In genomic region chr2:200509227-200509607, GRCh38 we compare ENCODE assay signal across 8 cellular contexts.
DNase-seq lines count a peak whose midpoint lies in the region; ATAC-seq, FAIRE-seq and TF ChIP-seq lines count a peak whose summit lies in the region.

No MANE protein-coding gene starts in this region.

- H2AFZ ChIP-seq in KMS-11 (ENCODE audit: low read depth) = peak overlapping the region; percentile 94

- peaks cover 15% of the 10 kb centered on the region for H3K36me3 Mint-ChIP-seq in stimulated activated effector memory CD8-positive, alpha-beta T cell treated with anti-CD3 and anti-CD28 coated beads, Interleukin-12 subunit alpha, Interleukin-12 subunit beta, amount 100 ng/mL, for 72 hours

- H3K4me1 Mint-ChIP-seq in stimulated activated effector memory CD8-positive, alpha-beta T cell treated with anti-CD3 and anti-CD28 coated beads, Interleukin-12 subunit alpha, Interleukin-12 subunit beta, amount 100 ng/mL, for 72 hours = peaks cover 10% of the 10 kb centered on the region

- no peak overlapping the region for H3K27ac ChIP-seq in KMS-11

- TF ChIP-seq CTCF in KMS-11 (conservative IDR thresholded peaks at IDR 0.05; ENCODE audit: low read depth, low read length) (no peak), astrocyte of the cerebellum (IDR thresholded peaks at IDR 0.05; ENCODE audit: low read depth, low read length, missing control alignments) (no peak), D721Med (IDR thresholded peaks at IDR 0.05; ENCODE audit: insufficient read depth, missing control alignments) (no peak)

- H3K4me3 Mint-ChIP-seq in stimulated activated effector memory CD8-positive, alpha-beta T cell treated with anti-CD3 and anti-CD28 coated beads, Interleukin-12 subunit alpha, Interleukin-12 subunit beta, amount 100 ng/mL, for 72 hours = peak overlapping the region; percentile 82

- H3K4me2 ChIP-seq in KMS-11 = peak overlapping the region; percentile 91

- H3K9me3 ChIP-seq in iPS-18c (ENCODE audit: control insufficient read depth, insufficient read depth, low read length) = no peaks in the 10 kb centered on the region

- no peaks in the 10 kb centered on the region for H4K20me1 ChIP-seq in KMS-11 (ENCODE audit: insufficient read depth)

- peak; percentile 39 for DNase-seq in NCI-H82 (lab: John Stamatoyannopoulos, UW)
- DNase-seq in NCI-H82 treated with DMSO at 0.1 percent for 48 hours (lab: John Stamatoyannopoulos, UW; ENCODE audit: unreplicated experiment) = no peak
- no peak for DNase-seq in astrocyte of the cerebellum (ENCODE audit: low read depth)
- DNase-seq in stimulated activated effector memory CD8-positive, alpha-beta T cell treated with anti-CD3 and anti-CD28 coated beads, Interleukin-12 subunit alpha, Interleukin-12 subunit beta, amount 100 ng/mL, for 72 hours (ENCODE audit: low spot score in 2 of 2) = no peak
- no peak for DNase-seq in D721Med (ENCODE audit: insufficient read length, low spot score)

- no peak for ATAC-seq in stimulated activated effector memory CD8-positive, alpha-beta T cell treated with anti-CD3 and anti-CD28 coated beads, Interleukin-12 subunit alpha, Interleukin-12 subunit beta, amount 100 ng/mL, for 72 hours
- ATAC-seq in HG02623 (IDR thresholded peaks at IDR 0.05; ENCODE audit: unreplicated experiment) = no peak

- H3K27me3 ChIP-seq in KMS-11 (ENCODE audit: insufficient read depth, low read depth) = no peaks in the 10 kb centered on the region

- no peaks in the 10 kb centered on the region for H3K36me3 ChIP-seq in KMS-11 (ENCODE audit: insufficient read depth)

- peak overlapping the region; percentile 88 for H3K27ac Mint-ChIP-seq in stimulated activated effector memory CD8-positive, alpha-beta T cell treated with anti-CD3 and anti-CD28 coated beads, Interleukin-12 subunit alpha, Interleukin-12 subunit beta, amount 100 ng/mL, for 72 hours

- FAIRE-seq in D721Med (lab: Jason Lieb, UNC) = no peak

- peaks cover 4% of the 10 kb centered on the region for H3K4me1 ChIP-seq in KMS-11 (ENCODE audit: low read depth, poor library complexity, severe bottlenecking)

- H3K79me2 ChIP-seq in KMS-11 (ENCODE audit: insufficient read depth, low read depth) = no peaks in the 10 kb centered on the region; the same call in 1 of the 2 replicates

- in situ Hi-C loops in astrocyte of the cerebellum (cut with HindIII; ENCODE audit: low sequenced_read_pairs) = no loop called here

- H3K9ac ChIP-seq in KMS-11 = peak overlapping the region; percentile 73

- H3K9me3 Mint-ChIP-seq in stimulated activated effector memory CD8-positive, alpha-beta T cell treated with anti-CD3 and anti-CD28 coated beads, Interleukin-12 subunit alpha, Interleukin-12 subunit beta, amount 100 ng/mL, for 72 hours = no peaks in the 10 kb centered on the region

- peak overlapping the region; percentile 10 for H3K4me3 ChIP-seq in KMS-11 (IDR thresholded peaks at IDR 0.05; ENCODE audit: insufficient read depth, low read depth, low read length)
- H3K4me3 ChIP-seq in astrocyte of the cerebellum (ENCODE audit: low read depth, low read length) = peak overlapping the region; percentile 76
- peak overlapping the region; percentile 56 for H3K4me3 ChIP-seq in iPS-18c (ENCODE audit: insufficient read depth, low read depth, low read length)

Comparison
In these comparisons a context has a peak if more than half of its experiments do, and no peak if none do; other contexts are left out.
1. H3K4me3 ChIP-seq: peak in every context shown above with its lines; median percentile 76 in astrocyte of the cerebellum; 56 in iPS-18c; 10 in KMS-11.